In the genomic region with DNA sequence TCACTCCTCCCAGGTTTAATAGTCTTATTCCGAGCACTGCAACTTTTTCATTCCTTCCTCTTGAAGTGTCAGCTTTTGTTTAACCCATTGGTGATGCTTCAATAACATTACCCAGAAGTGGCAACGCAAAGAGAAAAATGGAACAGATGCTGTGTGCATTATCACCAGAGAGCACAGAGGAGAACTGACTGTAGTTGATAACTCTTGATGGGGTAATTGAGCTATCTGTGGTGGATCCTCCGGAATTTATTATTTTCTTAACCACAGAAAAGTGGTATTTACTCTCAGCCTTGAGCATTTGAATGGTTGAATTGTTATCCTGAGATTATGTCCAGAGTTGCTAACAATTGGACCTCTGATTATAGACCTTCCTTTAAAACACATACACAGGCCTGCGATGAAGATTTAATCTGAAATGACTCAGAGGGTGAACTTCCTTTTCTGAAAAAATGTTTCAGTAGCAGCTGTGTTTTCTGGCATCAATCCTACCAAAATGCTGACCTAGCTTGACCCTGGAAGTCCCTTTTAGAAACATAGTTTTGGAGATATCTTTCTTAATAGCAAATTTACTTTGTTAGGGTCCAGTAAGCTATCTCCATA, we compare ENCODE assay signal across 15 cellular contexts.
A peak's percentile ranks its signal among the peaks of the same experiment; 100 is the strongest.
DNase-seq lines count a peak whose midpoint lies in the region; ATAC-seq, FAIRE-seq and TF ChIP-seq lines count a peak whose summit lies in the region.
"Had no signal": no experiment of that assay in that cellular context is flagged by ENCODE, and none has a peak within 500 bp of the region (broad histone marks: within the 10 kb centered on the region; RNA-seq: fewer than 3 reads in every experiment).

No MANE protein-coding gene starts in this region.

- H3K4me3 ChIP-seq in SJCRH30 = no peak overlapping the region
- no peak overlapping the region for H3K4me3 ChIP-seq in fibroblast of lung (replicated peaks in 1 of 4; ENCODE audit: control extremely low read depth in 1 of 4, insufficient read depth in 1 of 4, low read depth in 3 of 4, low read length in 4 of 4)
- H3K4me3 ChIP-seq: lower lobe of right lung had no signal

- peaks cover 32% of the 10 kb centered on the region for H3K4me1 ChIP-seq in SJCRH30
- H3K4me1 ChIP-seq in fibroblast of lung (ENCODE audit: control insufficient read depth, extremely low read depth, insufficient read depth, low read length) = no peaks in the 10 kb centered on the region
- H3K4me1 ChIP-seq: lower lobe of right lung had no signal

- TF ChIP-seq CTCF in fibroblast of lung (conservative IDR thresholded peaks at IDR 0.05 in 1 of 2, IDR thresholded peaks at IDR 0.05 in 1 of 2; ENCODE audit: low read depth in 1 of 2, low read length in 2 of 2) = no peak

- H3K79me2 ChIP-seq in fibroblast of lung (ENCODE audit: control insufficient read depth, insufficient read depth, low read length) = no peaks in the 10 kb centered on the region

- DNase-seq in H54 (ENCODE audit: insufficient read length, low spot score) = no peak
- peak; percentile 69 to 89 for DNase-seq in SJCRH30
- peak; percentile 67 to 71 for DNase-seq in fibroblast of lung (ENCODE audit: low read depth in 2 of 2)
- DNase-seq in non-pigmented ciliary epithelial cell (ENCODE audit: low read depth) = peak; percentile 57
- no peak for DNase-seq in cerebellum (ENCODE audit: low spot score)
- DNase-seq in posterior vena cava (ENCODE audit: low spot score) = no peak
- DNase-seq: activated CD4-positive, alpha-beta T cell treated with anti-CD3 and anti-CD28 coated beads for 1 hour; activated T-cell treated with anti-CD3 and anti-CD28 coated beads, Interleukin-2, amount 50 U/mL, for 72 hours; caudate nucleus; lower lobe of right lung; NCI-H226; retina had no signal

- no peak overlapping the region for H3K4me2 ChIP-seq in fibroblast of lung (ENCODE audit: extremely low read depth, insufficient read depth, low read length)

- intact Hi-C loops in posterior vena cava (cut with DNase I) = no loop called here

- H3K27ac ChIP-seq in SJCRH30 = peak overlapping the region; percentile 84
- no peak overlapping the region for H3K27ac ChIP-seq in fibroblast of lung (ENCODE audit: insufficient read depth, low read length)
- H3K27ac ChIP-seq: C4-2B, lower lobe of right lung had no signal

- H3K36me3 ChIP-seq in SJCRH30 (no peaks in the 10 kb centered on the region), fibroblast of lung (ENCODE audit: control insufficient read depth, insufficient read depth, low read length) (no peaks in the 10 kb centered on the region)
- H3K36me3 ChIP-seq: lower lobe of right lung had no signal

- H3K9me3 ChIP-seq in SJCRH30 (replicated peaks) (no peaks in the 10 kb centered on the region), fibroblast of lung (ENCODE audit: control insufficient read depth, insufficient read depth, low read depth, low read length) (no peaks in the 10 kb centered on the region)
- H3K9me3 ChIP-seq: lower lobe of right lung had no signal

- H2AFZ ChIP-seq in fibroblast of lung (ENCODE audit: low read length) = no peak overlapping the region

- H3K27me3 ChIP-seq in SJCRH30 (no peaks in the 10 kb centered on the region), fibroblast of lung (ENCODE audit: control insufficient read depth, insufficient read depth, low read length) (no peaks in the 10 kb centered on the region)

- TF ChIP-seq POLR2A in H54 (IDR thresholded peaks at IDR 0.05; ENCODE audit: low read depth, low read length) = no peak

- H4K20me1 ChIP-seq in fibroblast of lung (ENCODE audit: control insufficient read depth, extremely low read depth, insufficient read depth, low read length) = no peaks in the 10 kb centered on the region

- ATAC-seq in GM21515 (IDR thresholded peaks at IDR 0.05; ENCODE audit: unreplicated experiment) (no peak), GM19397 (IDR thresholded peaks at IDR 0.05; ENCODE audit: unreplicated experiment) (no peak)
- ATAC-seq: activated T-cell treated with anti-CD3 and anti-CD28 coated beads, Interleukin-2, amount 50 U/mL, for 72 hours had no signal

- FAIRE-seq in H54 (lab: Jason Lieb, UNC) = peak; percentile 97

- no peak overlapping the region for H3K9ac ChIP-seq in fibroblast of lung (ENCODE audit: insufficient read depth, low read length)

Comparison
In these comparisons a context has a peak if more than half of its experiments do, and no peak if none do; other contexts are left out.
1. DNase-seq: peak in SJCRH30 (2 of 2), fibroblast of lung (2 of 2) and non-pigmented ciliary epithelial cell (single experiment); none in H54 (single experiment), cerebellum (single experiment) and posterior vena cava (single experiment).